ENCODE assay signal across 1 cellular context in the genomic region with DNA sequence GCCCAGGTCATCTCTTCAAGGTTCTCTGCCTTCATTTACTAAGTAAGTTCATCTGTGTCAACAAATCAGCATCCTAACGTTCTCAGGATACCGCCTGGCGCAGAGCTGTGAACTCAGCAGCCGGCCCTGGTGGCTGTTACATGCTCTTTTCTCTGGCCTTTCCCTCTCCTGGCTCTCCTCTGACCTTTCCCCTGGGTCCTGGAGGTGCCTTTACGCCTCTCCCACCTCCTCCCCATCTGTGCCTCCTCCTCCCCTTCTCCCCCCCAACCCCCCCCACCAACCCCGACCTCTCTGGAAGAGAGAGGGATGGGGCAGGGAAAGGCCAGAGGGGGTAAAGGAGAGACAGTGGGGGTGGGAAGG.
A peak's percentile ranks its signal among the peaks of the same experiment; 100 is the strongest.
TF ChIP-seq lines count a peak whose summit lies in the region.

No MANE protein-coding gene starts in this region.

TF ChIP-seq in HepG2, 621 proteins besides CTCF, POLR2A, EP300 and RAD21:
- TF ChIP-seq ZBTB33 (CRISPR knock-in tag; IDR thresholded peaks at IDR 0.05) (peak; percentile 73; the same call in 1 of the 2 replicates), SETDB1 (CRISPR knock-in tag; IDR thresholded peaks at IDR 0.05; ENCODE audit: borderline replicate concordance) (no peak)
